8 cellular contexts compared by ENCODE assay signal in genomic region chr22:22692707-22693530, GRCh38. TPM values are rescaled to one million over a fixed set of nuclear protein-coding genes. Genes with fewer than 3 reads are reported as not detected.
DNase-seq lines count a peak whose midpoint lies in the region; ATAC-seq, FAIRE-seq and TF ChIP-seq lines count a peak whose summit lies in the region.

No MANE protein-coding gene starts in this region.

- H4K5ac ChIP-seq in H9 (ENCODE audit: insufficient read length, low read depth, low read length), result no peak overlapping the region

- H3K4me3 Mint-ChIP-seq in H9, result no peak overlapping the region

- DNase-seq in AG08395 (ENCODE audit: low spot score) (peak; percentile 59), H9 (peak; percentile 68), RPMI7951 (ENCODE audit: low read depth) (peak; percentile 43)
- DNase-seq in activated naive CD4-positive, alpha-beta T cell treated with Interleukin-2 at 50 U/mL for 16 hours, result peak; percentile 64
- DNase-seq in stimulated activated CD4-positive, alpha-beta T cell treated with anti-CD3 and anti-CD28 coated beads, TNF-alpha, amount 100 ng/mL, for 4 hours (ENCODE audit: low read depth in 3 of 3), result peak; percentile 41 to 42 (median 41)

- no peak overlapping the region for H2BK20ac ChIP-seq in H9 (ENCODE audit: low read depth, low read length, poor library complexity, severe bottlenecking)

- H3K27me3 Mint-ChIP-seq in H9 (ENCODE audit: low read depth), result peaks cover 100% of the 10 kb centered on the region

- H4K91ac ChIP-seq in H9 (ENCODE audit: insufficient read length, low read depth, low read length), result no peak overlapping the region

- 0 out of 4 replicates have a peak, but pooled peaks cover 0 to 3% of the 10 kb centered on the region in 2 experiments for H3K4me1 Mint-ChIP-seq in H9

- no peak overlapping the region for H2BK120ac ChIP-seq in H9 (ENCODE audit: low read depth, low read length, poor library complexity, severe bottlenecking)

- H4K20me1 ChIP-seq in H9 (ENCODE audit: control insufficient read depth, insufficient read depth, insufficient read length), result no peaks in the 10 kb centered on the region

- H2AK5ac ChIP-seq in H9 (ENCODE audit: insufficient read length, low read length), result no peak overlapping the region

- no peak overlapping the region for H3K23ac ChIP-seq in H9 (ENCODE audit: insufficient read length, low read depth, low read length)

- H3K9ac ChIP-seq in H9 (ENCODE audit: extremely low read depth, insufficient read length, low read length), result no peak overlapping the region

- H3T11ph ChIP-seq in H9 (ENCODE audit: low read length), result no peak overlapping the region

- H3K56ac ChIP-seq in H9 (ENCODE audit: insufficient read length, low read depth, low read length), result no peak overlapping the region

- H3K27ac ChIP-seq in H9 (ENCODE audit: insufficient read length, low read depth, low read length), result no peak overlapping the region

- no peak overlapping the region for H2BK5ac ChIP-seq in H9 (ENCODE audit: insufficient read length, low read length)

- H3K9me3 Mint-ChIP-seq in H9, result no peaks in the 10 kb centered on the region

- H2BK15ac ChIP-seq in H9 (ENCODE audit: low read depth, low read length), result no peak overlapping the region

- H3K9me3 ChIP-seq in H9 (ENCODE audit: control insufficient read depth, low read depth, low read length), result no peaks in the 10 kb centered on the region

- peak; percentile 98 for FAIRE-seq in islet of Langerhans (lab: Jason Lieb, UNC)

- WGBS in H9 (ENCODE audit: extremely low coverage, insufficient read length, low lambda C conversion rate), result no CpG with 5 or more reads among the region's 8 CpGs

- ATAC-seq in HG03469 (IDR thresholded peaks at IDR 0.05; ENCODE audit: unreplicated experiment) (no peak), GM21576 (IDR thresholded peaks at IDR 0.05; ENCODE audit: unreplicated experiment) (no peak)

- no peak overlapping the region for H2BK12ac ChIP-seq in H9 (ENCODE audit: insufficient read length, low read depth, low read length)

- no peak overlapping the region for H3K18ac ChIP-seq in H9 (ENCODE audit: insufficient read length, low read depth, low read length)

- no peak overlapping the region for H4K8ac ChIP-seq in H9 (replicated peaks; ENCODE audit: insufficient read length, low read depth, low read length)

- no peak overlapping the region for H3K4me2 ChIP-seq in H9 (ENCODE audit: insufficient read depth, insufficient read length, low read length)

- H2AFZ ChIP-seq in H9 (ENCODE audit: low read length), result no peak overlapping the region

- no peak overlapping the region for H3K4ac ChIP-seq in H9 (ENCODE audit: low read depth, low read length)

- no peaks in the 10 kb centered on the region for H3K4me1 ChIP-seq in H9 (ENCODE audit: insufficient read depth, low read length)

- no peaks in the 10 kb centered on the region for H3K79me2 ChIP-seq in H9 (ENCODE audit: insufficient read depth, low read length)

- peak overlapping the region in 1 of 3 experiments; percentile 68; a peak in 2 of 7 replicates for H3K27ac Mint-ChIP-seq in H9

- H3K14ac ChIP-seq in H9 (ENCODE audit: insufficient read depth, low read length), result no peak overlapping the region

- no peaks in the 10 kb centered on the region for H3K36me3 Mint-ChIP-seq in H9 (ENCODE audit: insufficient read depth in 1 of 3, low read depth in 3 of 3)

- peaks cover 20% of the 10 kb centered on the region; the same call in 1 of the 2 replicates for H3K27me3 ChIP-seq in H9 (ENCODE audit: insufficient read depth, low read length)

- TF ChIP-seq CTCF in H9 (conservative IDR thresholded peaks at IDR 0.05), result peak; percentile 73

- H3K23me2 ChIP-seq in H9 (ENCODE audit: insufficient read length, low read depth, low read length, poor library complexity, severe bottlenecking), result no peaks in the 10 kb centered on the region

- no peaks in the 10 kb centered on the region for H3K79me1 ChIP-seq in H9 (ENCODE audit: insufficient read depth, low read depth, low read length, poor library complexity, severe bottlenecking)

RNA-seq across cellular contexts. Expression of gene GGTLC2, which starts 48.5 kb away (rescaled TPM):
- not detected in 2 replicates for total RNA-seq in H9 (2021)
- not detected in 2 replicates for total RNA-seq in RPMI7951 (2014; rRNA removed; shearing (Covaris generic))
